In genomic region chr6:130018830-130019795, GRCh38 we compare ENCODE assay signal across 8 cellular contexts. TPM values are rescaled to one million over a fixed set of nuclear protein-coding genes. Genes with fewer than 3 reads are reported as not detected.
A peak's percentile ranks its signal among the peaks of the same experiment; 100 is the strongest.
DNase-seq lines count a peak whose midpoint lies in the region; ATAC-seq, FAIRE-seq and TF ChIP-seq lines count a peak whose summit lies in the region.

No MANE protein-coding gene starts in this region.

- H3K27me3 ChIP-seq in HepG2 (ENCODE audit: control insufficient read depth in 1 of 2, insufficient read depth in 2 of 2, low read length in 2 of 2): peaks cover 0 to 38% of the 10 kb centered on the region in 2 experiments; a peak in 3 of 5 replicates

- no peaks in the 10 kb centered on the region for H4K20me1 ChIP-seq in HepG2 (ENCODE audit: insufficient read depth, low read length)

- no peak overlapping the region for H3K27ac ChIP-seq in HepG2 (ENCODE audit: extremely low read length, insufficient read depth, low read length)

- H3K4me1 ChIP-seq in HepG2 (ENCODE audit: insufficient read depth, low read length): peaks cover 5% of the 10 kb centered on the region; the same call in 1 of the 2 replicates

- TF ChIP-seq EP300 in HepG2 (IDR thresholded peaks at IDR 0.05; ENCODE audit: low read depth in 2 of 2, low read length in 2 of 2): no peak
- TF ChIP-seq EP300 in HepG2 (CRISPR knock-in tag; IDR thresholded peaks at IDR 0.05; ENCODE audit: borderline replicate concordance): no peak

- no peak for TF ChIP-seq RAD21 in HepG2 (CRISPR knock-in tag; IDR thresholded peaks at IDR 0.05)

- 0 out of 2 replicates have a peak overlapping the region, but pooled peaks have one; percentile 46 for H3K9ac ChIP-seq in HepG2 (ENCODE audit: insufficient read depth, low read depth, low read length)

- TF ChIP-seq CTCF in HepG2 (CRISPR knock-in tag; IDR thresholded peaks at IDR 0.05): no peak

- H3K4me3 ChIP-seq in HepG2 (replicated peaks in 1 of 3; ENCODE audit: insufficient read depth in 1 of 3, low read depth in 2 of 3, low read length in 3 of 3): peak overlapping the region; percentile 72 to 82 (median 73)

- H3K4me2 ChIP-seq in HepG2 (ENCODE audit: low read depth, low read length): peak overlapping the region; percentile 98

- no peaks in the 10 kb centered on the region for H3K36me3 ChIP-seq in HepG2 (replicated peaks in 1 of 2; ENCODE audit: control insufficient read depth in 1 of 2, insufficient read depth in 2 of 2, low read length in 2 of 2)

- ATAC-seq in GM21528 (IDR thresholded peaks at IDR 0.05; ENCODE audit: low FRiP score, unreplicated experiment): peak; percentile 38
- peak; percentile 19 for ATAC-seq in HepG2

- TF ChIP-seq POLR2A in HepG2 (IDR thresholded peaks at IDR 0.05; ENCODE audit: insufficient read depth in 1 of 2, low read depth in 2 of 2, low read length in 2 of 2): no peak

- DNase-seq in D341Med (ENCODE audit: low spot score) (peak; percentile 71), LoVo (ENCODE audit: low spot score) (peak; percentile 31), dedifferentiated amniotic fluid mesenchymal stem cell (ENCODE audit: extremely low spot score) (peak; percentile 24), HepG2 (ENCODE audit: low spot score) (no peak), NCI-H187 (lab: John Stamatoyannopoulos, UW) (no peak)
- peak; percentile 54 for DNase-seq in activated CD4-positive, CD25-positive, alpha-beta regulatory T cell treated with anti-CD3 and anti-CD28 coated beads, Interleukin-2, amount 50 U/mL, for 72 hours
- peak in 2 of 3 experiments; percentile 13 to 26 for DNase-seq in stimulated activated CD4-positive, alpha-beta T cell treated with anti-CD3 and anti-CD28 coated beads, TNF-alpha, amount 100 ng/mL, for 4 hours (ENCODE audit: low read depth in 3 of 3)

- CTCF ChIA-PET in HepG2 (lab: Yijun Ruan, JAX; ENCODE audit: low intra/inter-chr PET ratio, low total read pairs): no interaction called here

- 2% methylated on average over 17 of the region's 110 CpGs for WGBS in HepG2 (ENCODE audit: low lambda C conversion rate)

- no TSS peak for BruUV-seq in HepG2 (replicated peaks; lab: Mats Ljungman, UMichigan)

- no peaks in the 10 kb centered on the region for H3K9me3 ChIP-seq in HepG2 (ENCODE audit: low read length)

- in situ Hi-C loops in HepG2 (cut with HindIII; ENCODE audit: extremely low pct_ligation_motif_present, low pct_unique_long_range_greater_than_20kb): no loop called here

- H2AFZ ChIP-seq in HepG2 (ENCODE audit: low read length): peak overlapping the region; percentile 60

- no peaks in the 10 kb centered on the region for H3K79me2 ChIP-seq in HepG2 (ENCODE audit: insufficient read depth, low read length)

- no peak for FAIRE-seq in HepG2 (lab: Jason Lieb, UNC)

- POLR2A ChIA-PET in HepG2 (lab: Yijun Ruan, JAX): no interaction called here

- intact Hi-C loops in HepG2 (cut with micrococcal nuclease; ENCODE audit: unreplicated experiment): loop anchor here (5.0 kb wide), 1 partner anchor 77 kb away; no protein-coding TSS in a partner anchor

TF ChIP-seq in HepG2, 621 proteins besides CTCF, POLR2A, EP300 and RAD21 (continues in another document):
- TF ChIP-seq EZH2 (conservative IDR thresholded peaks at IDR 0.05; ENCODE audit: low read depth, low read length) (0 out of 2 replicates have a peak, but pooled peaks have one; percentile 24), NRL (CRISPR knock-in tag; IDR thresholded peaks at IDR 0.05; ENCODE audit: borderline replicate concordance) (0 out of 2 replicates have a peak, but pooled peaks have one; percentile 18), ZFP90 (CRISPR knock-in tag; IDR thresholded peaks at IDR 0.05; ENCODE audit: borderline replicate concordance) (0 out of 2 replicates have a peak, but pooled peaks have one; percentile 34), SALL1 (CRISPR knock-in tag; IDR thresholded peaks at IDR 0.05) (peak; percentile 29; the same call in 1 of the 2 replicates), PATZ1 (CRISPR knock-in tag; IDR thresholded peaks at IDR 0.05) (peak; percentile 29; the same call in 1 of the 2 replicates), HNRNPLL (IDR thresholded peaks at IDR 0.05; ENCODE audit: low read depth, low read length, poor library complexity, severe bottlenecking) (peak; percentile 74), ZFY (CRISPR knock-in tag; IDR thresholded peaks at IDR 0.05) (peak; percentile 64), ZNF784 (CRISPR knock-in tag; IDR thresholded peaks at IDR 0.05; ENCODE audit: borderline replicate concordance) (no peak), DR1 (CRISPR knock-in tag; IDR thresholded peaks at IDR 0.05) (0 out of 2 replicates have a peak, but pooled peaks have one; percentile 15), PBX3 (CRISPR knock-in tag; IDR thresholded peaks at IDR 0.05; ENCODE audit: borderline replicate concordance) (no peak), HIVEP1 (CRISPR knock-in tag; IDR thresholded peaks at IDR 0.05) (peak; percentile 33; the same call in 1 of the 2 replicates), AGO1 (IDR thresholded peaks at IDR 0.05; ENCODE audit: low read depth, low read length, poor library complexity, severe bottlenecking) (peak; percentile 7)

RNA-seq across cellular contexts. Expression of gene L3MBTL3, which starts 0.7 kb away (rescaled TPM):
- total RNA-seq in HepG2 (2016; rRNA removed; fragmentation: Illumina TruSeq; extraction: Trizol): 2.5 and 4.1 TPM in 2 replicates
- 1.3 and 1.4 TPM in 2 replicates for total RNA-seq in HepG2 (2016; cell fraction: cytosol; rRNA removed; fragmentation: Illumina TruSeq; extraction: Trizol; ENCODE audit: low read depth)
- total RNA-seq in HepG2 (2016; cell fraction: insoluble cytoplasmic fraction; rRNA removed; fragmentation: Illumina TruSeq; extraction: Trizol): 2.3 and 3.2 TPM in 2 replicates
- total RNA-seq in HepG2 (2016; cell fraction: membrane; rRNA removed; fragmentation: Illumina TruSeq; extraction: Trizol): 1.9 and 2.3 TPM in 2 replicates
- total RNA-seq in HepG2 (2016; cell fraction: nucleus; rRNA removed; fragmentation: Illumina TruSeq; extraction: Trizol): 3.9 and 4.0 TPM in 2 replicates
- 1.2 and 1.5 TPM in 2 replicates for polyA plus RNA-seq in HepG2 (2011; rRNA removed)
- polyA plus RNA-seq in HepG2 (2011; cell fraction: cytosol; rRNA removed): 0.39 and 0.87 TPM in 2 replicates
- 1.3 and 3.9 TPM in 2 replicates for polyA plus RNA-seq in HepG2 (2011; cell fraction: nucleus; rRNA removed)
- polyA plus RNA-seq in HepG2 (2012): 1.0 and 1.7 TPM in 2 replicates
- 0.12 and 0.37 TPM in 2 replicates for polyA plus RNA-seq in HepG2 (2016; cell fraction: cytosol; fragmentation: Illumina TruSeq; extraction: Trizol; ENCODE audit: low read depth)
- polyA plus RNA-seq in HepG2 (2016; cell fraction: insoluble cytoplasmic fraction; fragmentation: Illumina TruSeq; extraction: Trizol; ENCODE audit: low read depth): 2.2 TPM in 2 replicates
- 0.26 and 0.31 TPM in 2 replicates for polyA plus RNA-seq in HepG2 (2016; cell fraction: membrane; fragmentation: Illumina TruSeq; extraction: Trizol; ENCODE audit: low read depth)
- polyA plus RNA-seq in HepG2 (2016; cell fraction: nucleus; fragmentation: Illumina TruSeq; extraction: Trizol; ENCODE audit: insufficient read depth, low read depth): 3.6 and 4.0 TPM in 2 replicates
- 0.70 and 2.3 TPM in 2 replicates for polyA minus RNA-seq in HepG2 (2011; rRNA and poly(A)+ RNA removed; ENCODE audit: low replicate concordance)
- 0.70 and 1.1 TPM in 2 replicates for polyA minus RNA-seq in HepG2 (2011; cell fraction: cytosol; rRNA and poly(A)+ RNA removed)
- 3.5 and 5.1 TPM in 2 replicates for polyA minus RNA-seq in HepG2 (2011; cell fraction: nucleus; rRNA and poly(A)+ RNA removed)

Comparison
In these comparisons a context has a peak if more than half of its experiments do, and no peak if none do; other contexts are left out.
1. DNase-seq: peak in D341Med (single experiment), LoVo (single experiment), activated CD4-positive, CD25-positive, alpha-beta regulatory T cell treated with anti-CD3 and anti-CD28 coated beads, Interleukin-2, amount 50 U/mL, for 72 hours (single experiment), dedifferentiated amniotic fluid mesenchymal stem cell (single experiment) and stimulated activated CD4-positive, alpha-beta T cell treated with anti-CD3 and anti-CD28 coated beads, TNF-alpha, amount 100 ng/mL, for 4 hours (2 of 3); none in HepG2 (single experiment) and NCI-H187 (0 of 2).